In the genomic region with DNA sequence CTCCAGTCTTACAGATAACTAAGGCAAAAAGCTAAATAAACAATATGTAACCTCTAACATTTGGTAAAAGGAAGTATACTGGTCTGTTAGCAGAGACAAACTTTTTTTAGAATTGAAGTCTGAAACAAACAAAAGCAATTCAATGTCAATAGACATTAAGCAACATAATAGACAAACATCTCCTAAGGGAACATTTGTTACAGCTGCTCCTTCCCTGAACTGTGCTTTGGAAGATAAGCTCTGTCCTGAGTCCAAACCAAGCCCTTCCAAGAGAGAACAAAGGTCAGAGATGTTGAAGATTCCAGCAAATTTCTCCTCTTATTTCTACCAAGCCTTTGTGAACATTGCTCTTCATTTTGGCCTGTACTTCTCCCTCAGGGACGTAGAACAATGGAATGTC, we compare ENCODE assay signal across 18 cellular contexts. TPM values are rescaled to one million over a fixed set of nuclear protein-coding genes. Genes with fewer than 3 reads are reported as not detected.
DNase-seq lines count a peak whose midpoint lies in the region; ATAC-seq and TF ChIP-seq lines count a peak whose summit lies in the region.
"Had no signal": no experiment of that assay in that cellular context is flagged by ENCODE, and none has a peak within 500 bp of the region (broad histone marks: within the 10 kb centered on the region; RNA-seq: fewer than 3 reads in every experiment).

No MANE protein-coding gene starts in this region.

- DNase-seq in astrocyte of the hippocampus (ENCODE audit: low read depth, low spot score) (peak; percentile 14), globus pallidus (ENCODE audit: low spot score) (peak; percentile 13), myocyte (ENCODE audit: low read depth) (peak; percentile 13), cerebellar nuclear complex (lab: John Stamatoyannopoulos, UW) (no peak), HEK293T (ENCODE audit: extremely low spot score) (no peak), spleen (no peak)
- DNase-seq: activated CD8-positive, alpha-beta memory T cell treated with anti-CD3 and anti-CD28 coated beads for 24 hours; H7; NCI-H2029 treated with DMSO at 0.1 percent for 48 hours; nucleus accumbens; Peyer's patch; stimulated activated naive CD4-positive, alpha-beta T cell treated with Interleukin-2 at 50 U/mL for 16 hours; SW 1271; upper lobe of left lung had no signal

- no peaks in the 10 kb centered on the region for H3K4me1 Mint-ChIP-seq in activated T-helper 17 cell treated with anti-CD3 and anti-CD28 coated beads, Interleukin-2, amount 50 U/mL, for 72 hours

- no peak overlapping the region for H3K4me3 ChIP-seq in spleen
- H3K4me3 ChIP-seq: Peyer's patch, upper lobe of left lung had no signal

- H3K27me3 Mint-ChIP-seq in activated T-helper 17 cell treated with anti-CD3 and anti-CD28 coated beads, Interleukin-2, amount 50 U/mL, for 72 hours, result peaks cover 22% of the 10 kb centered on the region

- H3K27ac Mint-ChIP-seq in activated T-helper 17 cell treated with anti-CD3 and anti-CD28 coated beads, Interleukin-2, amount 50 U/mL, for 72 hours, result no peak overlapping the region
- H3K27ac Mint-ChIP-seq: dendritic cell treated with granulocyte-macrophage colony-stimulating factor and Interleukin-4, amounts not matched to agents 40 ng/mL and 50 ng/mL, for 4 days had no signal

- intact Hi-C loops in spleen (cut with DNase I; ENCODE audit: low total_unique reads), result no loop called here

- no peaks in the 10 kb centered on the region for H3K9me3 ChIP-seq in spleen
- H3K9me3 ChIP-seq: Peyer's patch, upper lobe of left lung had no signal

- no peaks in the 10 kb centered on the region for H3K9me3 Mint-ChIP-seq in activated T-helper 17 cell treated with anti-CD3 and anti-CD28 coated beads, Interleukin-2, amount 50 U/mL, for 72 hours
- H3K9me3 Mint-ChIP-seq: dendritic cell treated with granulocyte-macrophage colony-stimulating factor and Interleukin-4, amounts not matched to agents 40 ng/mL and 50 ng/mL, for 4 days had no signal

- no peak overlapping the region for H3K4me3 Mint-ChIP-seq in activated T-helper 17 cell treated with anti-CD3 and anti-CD28 coated beads, Interleukin-2, amount 50 U/mL, for 72 hours
- H3K4me3 Mint-ChIP-seq: dendritic cell treated with granulocyte-macrophage colony-stimulating factor and Interleukin-4, amounts not matched to agents 40 ng/mL and 50 ng/mL, for 4 days had no signal

- TF ChIP-seq POLR2A in spleen (IDR thresholded peaks at IDR 0.05), result no peak

- no peaks in the 10 kb centered on the region for H3K4me1 ChIP-seq in spleen
- H3K4me1 ChIP-seq: Peyer's patch had no signal

- H3K36me3 ChIP-seq in spleen, result no peaks in the 10 kb centered on the region
- H3K36me3 ChIP-seq: Peyer's patch had no signal

- no peak for ATAC-seq in activated T-helper 17 cell treated with anti-CD3 and anti-CD28 coated beads, Interleukin-2, amount 50 U/mL, for 72 hours (replicated peaks)

- peak overlapping the region; percentile 58 for H3K27ac ChIP-seq in 22Rv1
- no peak overlapping the region for H3K27ac ChIP-seq in spleen

- TF ChIP-seq CTCF in 22Rv1 (IDR thresholded peaks at IDR 0.05) (no peak), spleen (IDR thresholded peaks at IDR 0.05 in 8 of 11, conservative IDR thresholded peaks at IDR 0.05 in 3 of 11) (no peak)

- CTCF ChIA-PET in HEK293T (lab: Yijun Ruan, JAX), result no interaction called here

- no peaks in the 10 kb centered on the region for H3K27me3 ChIP-seq in spleen (replicated peaks in 1 of 7)
- H3K27me3 ChIP-seq: Peyer's patch, upper lobe of left lung had no signal

- no peaks in the 10 kb centered on the region for H3K36me3 Mint-ChIP-seq in activated T-helper 17 cell treated with anti-CD3 and anti-CD28 coated beads, Interleukin-2, amount 50 U/mL, for 72 hours (ENCODE audit: low read depth)

- WGBS in spleen, 5 donors, result 41 to 71% (median 56%) methylated on average over 1 of the region's 1 CpG

- POLR2A ChIA-PET in HEK293T (lab: Yijun Ruan, JAX), result no interaction called here

TF ChIP-seq in HEK293T, 16 proteins besides CTCF, POLR2A, EP300 and RAD21:
- TF ChIP-seq ELF4 (IDR thresholded peaks at IDR 0.05), result no peak
- no peak for TF ChIP-seq BHLHE40 (IDR thresholded peaks at IDR 0.05; ENCODE audit: borderline replicate concordance)
- no peak for TF ChIP-seq HDGF (IDR thresholded peaks at IDR 0.05; ENCODE audit: borderline replicate concordance)
- TF ChIP-seq NFRKB (IDR thresholded peaks at IDR 0.05), result no peak
- TF ChIP-seq SP1 (IDR thresholded peaks at IDR 0.05), result no peak
- no peak for TF ChIP-seq FOXM1 (IDR thresholded peaks at IDR 0.05; ENCODE audit: borderline replicate concordance)
- no peak for TF ChIP-seq LEF1 (IDR thresholded peaks at IDR 0.05; ENCODE audit: borderline replicate concordance)
- TF ChIP-seq, protein P1, sequence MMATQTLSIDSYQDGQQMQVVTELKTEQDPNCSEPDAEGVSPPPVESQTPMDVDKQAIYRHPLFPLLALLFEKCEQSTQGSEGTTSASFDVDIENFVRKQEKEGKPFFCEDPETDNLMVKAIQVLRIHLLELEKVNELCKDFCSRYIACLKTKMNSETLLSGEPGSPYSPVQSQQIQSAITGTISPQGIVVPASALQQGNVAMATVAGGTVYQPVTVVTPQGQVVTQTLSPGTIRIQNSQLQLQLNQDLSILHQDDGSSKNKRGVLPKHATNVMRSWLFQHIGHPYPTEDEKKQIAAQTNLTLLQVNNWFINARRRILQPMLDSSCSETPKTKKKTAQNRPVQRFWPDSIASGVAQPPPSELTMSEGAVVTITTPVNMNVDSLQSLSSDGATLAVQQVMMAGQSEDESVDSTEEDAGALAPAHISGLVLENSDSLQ (IDR thresholded peaks at IDR 0.05), result no peak
- TF ChIP-seq FOXA1 (IDR thresholded peaks at IDR 0.05), result no peak
- TF ChIP-seq SUZ12 (IDR thresholded peaks at IDR 0.05), result no peak
- no peak for TF ChIP-seq L3MBTL2 (conservative IDR thresholded peaks at IDR 0.05)
- no peak for TF ChIP-seq ARNT (IDR thresholded peaks at IDR 0.05)
- TF ChIP-seq ZNF384 (IDR thresholded peaks at IDR 0.05), result no peak
- no peak for TF ChIP-seq CTBP1 (IDR thresholded peaks at IDR 0.05; ENCODE audit: borderline replicate concordance)
- TF ChIP-seq TARDBP (IDR thresholded peaks at IDR 0.05), result no peak
- no peak for TF ChIP-seq FOXK2 (IDR thresholded peaks at IDR 0.05)

RNA-seq across cellular contexts. Expression of gene FMO2, which starts 25.3 kb away (rescaled TPM):
- total RNA-seq in myocyte (not detected in 2 replicates), spleen (1 to 10 TPM in 5 of 7 donors, under 1 TPM in 1, not detected in 1; 0.40 to 4.6 (median 2.5) TPM)
- not detected for polyA plus RNA-seq in myocyte (2012)
- not detected for total RNA-seq in activated T-helper 17 cell treated with anti-CD3 and anti-CD28 coated beads, Interleukin-2, amount 50 U/mL, for 72 hours
- 1 to 10 TPM in 1 of 3 donors, under 1 TPM in 2; 0.26 to 1.4 (median 0.43) TPM for polyA plus RNA-seq in spleen
- total RNA-seq: A673 had no signal

RNA-seq across cellular contexts. Expression of gene FMO1, which starts 37.9 kb away (rescaled TPM):
- total RNA-seq in myocyte (0.08 TPM in 1 of 2 replicates, not detected in the other), spleen (not detected)
- polyA plus RNA-seq in myocyte (2012), result not detected
- not detected for total RNA-seq in activated T-helper 17 cell treated with anti-CD3 and anti-CD28 coated beads, Interleukin-2, amount 50 U/mL, for 72 hours
- polyA plus RNA-seq in spleen, result under 1 TPM; 0.17 to 0.30 (median 0.22) TPM
- total RNA-seq: A673, H7 had no signal

Comparison
In these comparisons a context has a peak if more than half of its experiments do, and no peak if none do; other contexts are left out.
1. DNase-seq: peak in astrocyte of the hippocampus (single experiment), globus pallidus (single experiment) and myocyte (single experiment); none in cerebellar nuclear complex (0 of 2), HEK293T (single experiment) and spleen (single experiment).